Comparison of ENCODE assay signal across 13 cellular contexts in the genomic region with DNA sequence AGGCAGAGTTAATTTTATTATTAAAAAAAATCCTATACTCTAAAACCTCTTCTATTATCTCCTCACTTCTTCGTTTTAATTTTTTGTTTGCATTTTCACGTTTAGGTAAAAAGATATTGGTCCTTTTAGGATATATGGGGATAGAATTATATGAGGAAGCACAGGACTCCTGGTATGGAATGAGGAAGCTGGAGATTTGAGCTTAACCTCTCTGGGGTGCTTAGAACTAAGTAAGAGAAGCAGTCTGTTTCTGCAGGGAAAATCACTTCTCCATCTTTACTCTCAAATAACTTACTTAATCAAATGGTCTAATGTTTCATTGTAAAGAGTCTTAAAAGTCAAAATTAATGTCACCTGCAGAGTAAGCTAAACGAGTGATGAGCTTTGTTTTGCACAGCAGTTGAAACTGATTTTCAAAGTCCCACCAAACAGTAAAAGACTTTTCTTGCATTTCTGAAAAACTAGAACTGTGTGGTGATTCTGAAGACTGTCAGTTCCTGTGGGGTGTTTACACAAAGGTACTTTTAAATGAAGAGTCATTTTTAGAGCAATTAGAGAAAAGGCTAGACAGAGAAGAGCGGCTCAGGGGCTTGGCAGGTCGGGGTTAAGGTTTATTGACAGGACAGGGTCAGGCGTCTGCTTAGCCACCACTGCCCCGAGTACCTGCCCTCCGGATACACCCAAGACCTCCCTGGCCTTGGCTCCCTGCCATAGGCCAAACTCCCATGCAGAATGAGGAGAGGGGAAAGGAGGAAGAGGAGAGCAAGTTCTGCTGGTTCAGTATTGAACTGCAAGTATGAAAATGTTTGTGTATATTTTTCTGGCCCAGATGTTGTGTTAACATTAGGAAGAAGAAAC. TPM values are rescaled to one million over a fixed set of nuclear protein-coding genes. Genes with fewer than 3 reads are reported as not detected.
DNase-seq lines count a peak whose midpoint lies in the region; ATAC-seq, FAIRE-seq and TF ChIP-seq lines count a peak whose summit lies in the region.
"Had no signal": no experiment of that assay in that cellular context is flagged by ENCODE, and none has a peak within 500 bp of the region (broad histone marks: within the 10 kb centered on the region; RNA-seq: fewer than 3 reads in every experiment).

No MANE protein-coding gene starts in this region.

- 22% methylated on average over 7 of the region's 8 CpGs for WGBS in right lobe of liver (ENCODE audit: insufficient coverage, low coverage, low lambda C conversion rate, missing lambda C conversion rate)

- ATAC-seq in right lobe of liver, result peak in 3 of 4 donors; percentile 38 to 62 (median 44)
- ATAC-seq in HG03095 (IDR thresholded peaks at IDR 0.05; ENCODE audit: unreplicated experiment), result no peak
- no peak for ATAC-seq in HG02763 (IDR thresholded peaks at IDR 0.05; ENCODE audit: unreplicated experiment)

- H3K9me3 ChIP-seq in HUES48 (ENCODE audit: control insufficient read depth, insufficient read depth, low read length) (no peaks in the 10 kb centered on the region), right lobe of liver (no peaks in the 10 kb centered on the region)
- H3K9me3 ChIP-seq: pancreas, thoracic aorta had no signal

- H3K4me3 ChIP-seq in HUES48 (ENCODE audit: low read depth, low read length) (no peak overlapping the region), right lobe of liver (no peak overlapping the region)
- H3K4me3 ChIP-seq: pancreas had no signal

- TF ChIP-seq CTCF in right lobe of liver (IDR thresholded peaks at IDR 0.05), result no peak

- H3K36me3 ChIP-seq in HUES48 (ENCODE audit: control insufficient read depth, insufficient read depth, low read length) (no peaks in the 10 kb centered on the region), right lobe of liver (no peaks in the 10 kb centered on the region)
- H3K36me3 ChIP-seq: pancreas, thoracic aorta had no signal

- H3K27ac ChIP-seq in HUES48 (ENCODE audit: low read depth, low read length) (peak overlapping the region; percentile 68), right lobe of liver (no peak overlapping the region)
- H3K27ac ChIP-seq: pancreas, thoracic aorta had no signal

- no peaks in the 10 kb centered on the region for H3K27me3 ChIP-seq in HUES48 (ENCODE audit: control insufficient read depth, insufficient read depth, low read length)
- no peaks in the 10 kb centered on the region for H3K27me3 ChIP-seq in right lobe of liver
- H3K27me3 ChIP-seq: pancreas had no signal

- intact Hi-C loops in right lobe of liver (cut with DNase I), result no loop called here

- FAIRE-seq in TTC549 (lab: Jason Lieb, UNC), result peak; percentile 94
- FAIRE-seq: pancreas had no signal

- H3K9ac ChIP-seq in HUES48 (ENCODE audit: low read depth, low read length), result no peak overlapping the region

- DNase-seq in CD1c-positive myeloid dendritic cell (ENCODE audit: extremely low spot score), result peak; percentile 32
- no peak for DNase-seq in right lobe of liver
- DNase-seq in activated CD4-positive, alpha-beta T cell treated with anti-CD3 and anti-CD28 coated beads for 1 hour, result no peak
- no peak for DNase-seq in GF-D8 (lab: John Stamatoyannopoulos, UW)
- DNase-seq: amygdala, DMS53, SIG-M5 had no signal

- peaks cover 16% of the 10 kb centered on the region for H3K4me1 ChIP-seq in HUES48 (ENCODE audit: control insufficient read depth, insufficient read depth, low read length)
- peaks cover 0 to 7% (median 0%) of the 10 kb centered on the region in 4 donors for H3K4me1 ChIP-seq in right lobe of liver
- H3K4me1 ChIP-seq: pancreas had no signal

- no peak for TF ChIP-seq POLR2A in right lobe of liver (IDR thresholded peaks at IDR 0.05)

RNA-seq across cellular contexts. Expression of a gene that starts 21.6 kb away (rescaled TPM):
- 1 to 10 TPM; 2.4 to 8.2 (median 4.6) TPM for total RNA-seq in right lobe of liver

Comparison
In these comparisons a context has a peak if more than half of its experiments do, and no peak if none do; other contexts are left out.
1. ATAC-seq: peak in right lobe of liver (3 of 4); none in HG03095 (single experiment) and HG02763 (single experiment).